In the genomic region with DNA sequence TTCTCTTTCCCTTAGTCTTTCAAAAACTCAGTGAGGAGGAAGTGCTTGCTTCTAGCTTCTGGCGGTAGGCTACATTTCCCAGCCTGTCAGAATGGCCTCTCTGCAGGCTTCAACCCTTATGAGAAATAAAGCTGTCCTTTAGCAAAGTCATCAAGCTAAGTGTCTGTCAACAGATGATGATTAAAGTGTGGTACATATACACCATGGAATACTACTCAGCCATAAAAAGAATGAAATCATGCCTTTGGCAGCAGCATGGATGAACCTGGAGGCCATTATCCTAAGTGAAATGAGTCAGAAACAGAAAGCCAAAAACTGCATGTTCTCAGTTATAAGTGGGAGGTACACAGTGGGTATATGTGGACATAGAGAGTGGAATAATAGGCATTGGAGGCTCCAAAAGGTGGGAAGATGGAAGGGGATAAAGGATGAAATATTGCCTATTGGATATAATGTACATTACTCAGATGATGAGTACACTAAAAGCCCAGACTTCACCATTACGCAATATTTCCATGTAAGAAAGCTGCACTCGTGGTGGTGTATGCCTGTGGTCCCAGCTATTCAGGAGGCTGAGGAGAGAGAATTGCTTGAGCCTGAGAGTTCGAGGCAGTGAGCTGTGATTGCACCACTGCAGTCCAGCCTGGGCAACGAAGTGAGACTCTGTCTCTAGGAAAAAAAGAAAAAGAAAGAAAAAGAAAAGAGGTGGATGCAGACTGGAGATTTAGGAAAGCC, we compare ENCODE assay signal across 15 cellular contexts. TPM values are rescaled to one million over a fixed set of nuclear protein-coding genes. Genes with fewer than 3 reads are reported as not detected.
A peak's percentile ranks its signal among the peaks of the same experiment; 100 is the strongest.
DNase-seq lines count a peak whose midpoint lies in the region; ATAC-seq and TF ChIP-seq lines count a peak whose summit lies in the region.
"Had no signal": no experiment of that assay in that cellular context is flagged by ENCODE, and none has a peak within 500 bp of the region (broad histone marks: within the 10 kb centered on the region; RNA-seq: fewer than 3 reads in every experiment).

No MANE protein-coding gene starts in this region.

- no peaks in the 10 kb centered on the region for H4K20me1 ChIP-seq in hepatocyte (ENCODE audit: insufficient read depth, poor library complexity, severe bottlenecking)

- H3K4me1 ChIP-seq in A673 (ENCODE audit: insufficient read depth, low read length, poor library complexity, severe bottlenecking): peaks cover 50% of the 10 kb centered on the region
- peaks cover 13% of the 10 kb centered on the region for H3K4me1 ChIP-seq in hepatocyte (ENCODE audit: insufficient read depth)

- no peaks in the 10 kb centered on the region for H3K9me3 ChIP-seq in A673 (ENCODE audit: low read depth, low read length, poor library complexity, severe bottlenecking)
- H3K9me3 ChIP-seq in hepatocyte (ENCODE audit: low read depth): no peaks in the 10 kb centered on the region
- H3K9me3 ChIP-seq: BE2C, esophagus squamous epithelium had no signal

- no peak overlapping the region for H3K4me3 ChIP-seq in A673 (ENCODE audit: low read depth, low read length, poor library complexity, severe bottlenecking)
- H3K4me3 ChIP-seq in hepatocyte: no peak overlapping the region
- H3K4me3 ChIP-seq: esophagus squamous epithelium had no signal

- no TSS peak for BruUV-seq in A673 (replicated peaks; lab: Mats Ljungman, UMichigan)

- intact Hi-C loops in A673 (cut with micrococcal nuclease; ENCODE audit: unreplicated experiment): no loop called here

- H3K9me3 Mint-ChIP-seq in brain: peaks cover 0 to 13% (median 0%) of the 10 kb centered on the region in 5 experiments
- H3K9me3 Mint-ChIP-seq: natural killer cell had no signal

- TF ChIP-seq RAD21 in Ishikawa (IDR thresholded peaks at IDR 0.05; ENCODE audit: low read depth): no peak

- H3K4me2 ChIP-seq in hepatocyte: peak overlapping the region; percentile 8

- POLR2A ChIA-PET in A673 (lab: Charles Lee; ENCODE audit: low non-redundant PET): no interaction called here

- H2AFZ ChIP-seq in hepatocyte: no peak overlapping the region

- CTCF ChIA-PET in A673 (lab: Charles Lee): no interaction called here

- WGBS in hepatocyte (ENCODE audit: low lambda C conversion rate, missing lambda C conversion rate): 76% methylated on average over 5 of the region's 5 CpGs

- ATAC-seq in GM21528 (IDR thresholded peaks at IDR 0.05; ENCODE audit: low FRiP score, unreplicated experiment): no peak
- ATAC-seq: natural killer cell had no signal

- no peaks in the 10 kb centered on the region for H3K27me3 Mint-ChIP-seq in brain

- H3K36me3 ChIP-seq in A673 (ENCODE audit: insufficient read depth, low read length, poor library complexity, severe bottlenecking): no peaks in the 10 kb centered on the region
- no peaks in the 10 kb centered on the region for H3K36me3 ChIP-seq in hepatocyte (replicated peaks; ENCODE audit: insufficient read depth, low read depth)
- H3K36me3 ChIP-seq: BE2C, esophagus squamous epithelium had no signal

- H3K9me2 ChIP-seq in hepatocyte (replicated peaks; ENCODE audit: insufficient read depth): no peaks in the 10 kb centered on the region

- peaks cover 72% of the 10 kb centered on the region for H3K79me2 ChIP-seq in hepatocyte

- no peak for DNase-seq in A673 (ENCODE audit: low spot score)
- DNase-seq in hepatocyte (ENCODE audit: low spot score): peak; percentile 44
- no peak for DNase-seq in C1 segment of cervical spinal cord (lab: John Stamatoyannopoulos, UW)
- DNase-seq in cortex of kidney (lab: John Stamatoyannopoulos, UW): no peak
- DNase-seq in NCI-H1436 treated with DMSO at 0.1 percent for 48 hours (lab: John Stamatoyannopoulos, UW): no peak
- DNase-seq: activated T-cell treated with anti-CD3 and anti-CD28 coated beads for 4 hours, BE2C, esophagus squamous epithelium, natural killer cell, NCI-H510A, SHP77 treated with DMSO at 0.1 percent for 48 hours, small intestine had no signal

- H3K27ac ChIP-seq in A673 (ENCODE audit: low read depth, low read length, poor library complexity, severe bottlenecking) (peak overlapping the region; percentile 32), hepatocyte (peak overlapping the region; percentile 48)

- H3K4me1 Mint-ChIP-seq in brain: peaks cover 94% of the 10 kb centered on the region
- H3K4me1 Mint-ChIP-seq: natural killer cell had no signal

- peak overlapping the region; percentile 65 to 80 (median 73) for H3K4me3 Mint-ChIP-seq in brain
- H3K4me3 Mint-ChIP-seq: natural killer cell had no signal

- peaks cover 17% of the 10 kb centered on the region for H3K36me3 Mint-ChIP-seq in brain
- H3K36me3 Mint-ChIP-seq: natural killer cell had no signal

- TF ChIP-seq CTCF in A673 (conservative IDR thresholded peaks at IDR 0.05; ENCODE audit: low read depth, low read length): no peak
- no peak for TF ChIP-seq CTCF in brain (conservative IDR thresholded peaks at IDR 0.05)
- no peak for TF ChIP-seq CTCF in hepatocyte (IDR thresholded peaks at IDR 0.05; ENCODE audit: poor library complexity)

- H3K27me3 ChIP-seq in A673 (replicated peaks; ENCODE audit: insufficient read depth, low read depth, low read length, poor library complexity) (no peaks in the 10 kb centered on the region), hepatocyte (no peaks in the 10 kb centered on the region)
- H3K27me3 ChIP-seq: BE2C, esophagus squamous epithelium had no signal

- peak overlapping the region; percentile 95 to 98 (median 98) for H3K27ac Mint-ChIP-seq in brain
- H3K27ac Mint-ChIP-seq: natural killer cell had no signal

- TF ChIP-seq EP300 in Ishikawa (IDR thresholded peaks at IDR 0.05; ENCODE audit: borderline replicate concordance): no peak

TF ChIP-seq in Ishikawa, 13 proteins besides CTCF, POLR2A, EP300 and RAD21:
- TF ChIP-seq FOXM1 (IDR thresholded peaks at IDR 0.05; ENCODE audit: borderline replicate concordance, low read depth) (no peak), CREB1 (IDR thresholded peaks at IDR 0.05; ENCODE audit: low read depth) (no peak), NFIC (IDR thresholded peaks at IDR 0.05) (no peak), CEBPB (IDR thresholded peaks at IDR 0.05) (peak; percentile 94), USF1 (IDR thresholded peaks at IDR 0.05) (no peak), YY1 (IDR thresholded peaks at IDR 0.05; ENCODE audit: low read depth) (no peak)

RNA-seq across cellular contexts. Expression of gene TRIM2, which starts 7.9 kb away (rescaled TPM):
- 93.2 and 107 TPM in 2 replicates for total RNA-seq in A673 (2021)
- polyA plus RNA-seq in brain (ENCODE audit: insufficient read depth, low read depth, low replicate concordance): 17.8 TPM
- 82.1 and 84.1 TPM in 2 replicates for total RNA-seq in hepatocyte
- 24.4 and 32.0 TPM in 2 replicates for polyA plus RNA-seq in hepatocyte
